In the genomic region with DNA sequence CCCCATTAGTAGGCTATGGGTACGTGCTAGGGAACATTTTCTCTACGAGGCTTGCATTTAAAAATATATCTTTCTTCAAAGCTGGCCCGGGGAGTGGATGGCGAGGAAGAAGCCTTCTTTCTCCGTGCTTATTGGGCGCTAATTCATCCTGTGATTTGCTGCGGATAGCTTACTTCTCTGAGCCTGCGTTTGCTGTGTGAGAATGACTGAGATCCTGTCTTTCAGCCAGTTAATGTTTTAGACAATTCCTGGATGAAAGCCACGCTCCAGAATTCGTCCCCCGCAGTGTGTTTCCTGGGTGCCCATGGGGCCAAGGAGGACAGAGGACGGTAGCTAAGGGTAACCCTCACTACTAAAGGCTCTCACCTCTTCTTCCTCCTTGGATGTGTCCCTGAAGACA, we compare ENCODE assay signal across 16 cellular contexts. TPM values are rescaled to one million over a fixed set of nuclear protein-coding genes. Genes with fewer than 3 reads are reported as not detected.
DNase-seq lines count a peak whose midpoint lies in the region; ATAC-seq and TF ChIP-seq lines count a peak whose summit lies in the region.
"Had no signal": no experiment of that assay in that cellular context is flagged by ENCODE, and none has a peak within 500 bp of the region (broad histone marks: within the 10 kb centered on the region; RNA-seq: fewer than 3 reads in every experiment).

No MANE protein-coding gene starts in this region.

- ATAC-seq in heart left ventricle (no peak), left ventricle myocardium superior (no peak), left lung (no peak), esophagus mucosa (no peak)
- ATAC-seq in stimulated activated naive CD8-positive, alpha-beta T cell treated with anti-CD3 and anti-CD28 coated beads, Interleukin-15, Interleukin-2, amounts not matched to agents 100 U/mL and 50 U/mL, for 24 hours: no peak
- ATAC-seq: activated CD4-positive, CD25-positive, alpha-beta regulatory T cell treated with anti-CD3 and anti-CD28 coated beads, Interleukin-2, amount 50 U/mL, for 24 hours had no signal

- no peak for TF ChIP-seq POLR2A in heart left ventricle (IDR thresholded peaks at IDR 0.05)
- TF ChIP-seq POLR2A in vagina (IDR thresholded peaks at IDR 0.05): no peak

- no peak for TF ChIP-seq CTCF in heart left ventricle (IDR thresholded peaks at IDR 0.05)
- no peak for TF ChIP-seq CTCF in left lung (IDR thresholded peaks at IDR 0.05)
- no peak for TF ChIP-seq CTCF in vagina (IDR thresholded peaks at IDR 0.05)

- H3K36me3 ChIP-seq in heart left ventricle (no peaks in the 10 kb centered on the region), left lung (no peaks in the 10 kb centered on the region), rectal smooth muscle tissue (ENCODE audit: control insufficient read depth, insufficient read depth, low read length) (no peaks in the 10 kb centered on the region), vagina (no peaks in the 10 kb centered on the region)

- H3K4me3 ChIP-seq in heart left ventricle: no peak overlapping the region
- no peak overlapping the region for H3K4me3 ChIP-seq in left lung
- H3K4me3 ChIP-seq in rectal smooth muscle tissue (ENCODE audit: low read length): no peak overlapping the region
- H3K4me3 ChIP-seq in vagina: no peak overlapping the region

- 36 to 49% (median 41%) methylated on average over 12 of the region's 12 CpGs for WGBS in heart left ventricle, 4 donors

- peaks cover 31 to 99% (median 87%) of the 10 kb centered on the region in 12 donors for H3K4me1 ChIP-seq in heart left ventricle
- H3K4me1 ChIP-seq in left lung: peaks cover 50% of the 10 kb centered on the region in 2 donors
- H3K4me1 ChIP-seq in rectal smooth muscle tissue (ENCODE audit: control insufficient read depth, insufficient read depth, low read length): peaks cover 97% of the 10 kb centered on the region
- peaks cover 92% of the 10 kb centered on the region for H3K4me1 ChIP-seq in vagina

- peak overlapping the region; percentile 91 to 99 (median 98) for H3K27ac ChIP-seq in heart left ventricle
- peak overlapping the region; percentile 84 to 91 for H3K27ac ChIP-seq in left lung
- H3K27ac ChIP-seq in rectal smooth muscle tissue (ENCODE audit: low read depth, low read length): peak overlapping the region; percentile 98
- H3K27ac ChIP-seq in vagina: peak overlapping the region; percentile 98

- no peaks in the 10 kb centered on the region for H3K27me3 ChIP-seq in heart left ventricle
- H3K27me3 ChIP-seq in left lung: no peaks in the 10 kb centered on the region
- H3K27me3 ChIP-seq in rectal smooth muscle tissue (ENCODE audit: control insufficient read depth, insufficient read depth, low read length): no peaks in the 10 kb centered on the region
- H3K27me3 ChIP-seq in vagina: no peaks in the 10 kb centered on the region

- DNase-seq in heart left ventricle (no peak), left ventricle myocardium superior (no peak), left lung (no peak), vagina (ENCODE audit: extremely low spot score in 2 of 2) (no peak), SW 1271 (lab: John Stamatoyannopoulos, UW) (no peak)
- DNase-seq in stimulated activated naive CD8-positive, alpha-beta T cell treated with anti-CD3 and anti-CD28 coated beads, Interleukin-15, Interleukin-2, amounts not matched to agents 100 U/mL and 50 U/mL, for 24 hours: no peak
- DNase-seq: activated T-cell treated with anti-CD3 and anti-CD28 coated beads for 4 hours; effector CD4-positive, alpha-beta T cell; GOT3; KBM-7; NCI-H1436; occipital lobe; stimulated activated CD4-positive, alpha-beta T cell treated with anti-CD3 and anti-CD28 coated beads, Interleukin-2, amount 100 ng/mL, for 48 hours had no signal

- intact Hi-C loops in heart left ventricle (cut with DNase I): loop anchor here in 7 of 10 donors (5.0 to 10.0 kb wide), 7 partner anchors 34 to 378 kb away; no protein-coding TSS in a partner anchor
- intact Hi-C loops in left ventricle myocardium superior (cut with micrococcal nuclease): loop anchor here (10.0 kb wide), 1 partner anchor 438 kb away; no protein-coding TSS in a partner anchor
- intact Hi-C loops in left lung (cut with DNase I): loop anchor here in 1 of 2 donors (10.0 kb wide), 1 partner anchor 58 kb away; no protein-coding TSS in a partner anchor
- intact Hi-C loops in vagina (cut with DNase I): loop anchor here (10.0 kb wide), 1 partner anchor 448 kb away; no protein-coding TSS in a partner anchor

- no peaks in the 10 kb centered on the region for H3K9me3 ChIP-seq in heart left ventricle
- H3K9me3 ChIP-seq in left lung: no peaks in the 10 kb centered on the region
- H3K9me3 ChIP-seq in vagina: no peaks in the 10 kb centered on the region

- no peak overlapping the region for H3K9ac ChIP-seq in rectal smooth muscle tissue (ENCODE audit: low read length)

RNA-seq across cellular contexts. Expression of a gene that starts 57.8 kb away (rescaled TPM):
- total RNA-seq in heart left ventricle: 10 to 100 TPM in 4 of 9 donors, 1 to 10 TPM in 5; 7.1 to 18.2 (median 9.9) TPM
- polyA plus RNA-seq in heart left ventricle: 10 to 100 TPM in 1 of 2 donors, 1 to 10 TPM in 1; 4.8 to 15.9 TPM
- total RNA-seq in left ventricle myocardium superior: 10.8 TPM
- total RNA-seq in left lung: 10 to 100 TPM; 20.9 to 23.8 TPM
- 20.9 TPM for total RNA-seq in vagina
- total RNA-seq in esophagus mucosa: 21.0 TPM
